1 cellular context compared by ENCODE assay signal in the genomic region with DNA sequence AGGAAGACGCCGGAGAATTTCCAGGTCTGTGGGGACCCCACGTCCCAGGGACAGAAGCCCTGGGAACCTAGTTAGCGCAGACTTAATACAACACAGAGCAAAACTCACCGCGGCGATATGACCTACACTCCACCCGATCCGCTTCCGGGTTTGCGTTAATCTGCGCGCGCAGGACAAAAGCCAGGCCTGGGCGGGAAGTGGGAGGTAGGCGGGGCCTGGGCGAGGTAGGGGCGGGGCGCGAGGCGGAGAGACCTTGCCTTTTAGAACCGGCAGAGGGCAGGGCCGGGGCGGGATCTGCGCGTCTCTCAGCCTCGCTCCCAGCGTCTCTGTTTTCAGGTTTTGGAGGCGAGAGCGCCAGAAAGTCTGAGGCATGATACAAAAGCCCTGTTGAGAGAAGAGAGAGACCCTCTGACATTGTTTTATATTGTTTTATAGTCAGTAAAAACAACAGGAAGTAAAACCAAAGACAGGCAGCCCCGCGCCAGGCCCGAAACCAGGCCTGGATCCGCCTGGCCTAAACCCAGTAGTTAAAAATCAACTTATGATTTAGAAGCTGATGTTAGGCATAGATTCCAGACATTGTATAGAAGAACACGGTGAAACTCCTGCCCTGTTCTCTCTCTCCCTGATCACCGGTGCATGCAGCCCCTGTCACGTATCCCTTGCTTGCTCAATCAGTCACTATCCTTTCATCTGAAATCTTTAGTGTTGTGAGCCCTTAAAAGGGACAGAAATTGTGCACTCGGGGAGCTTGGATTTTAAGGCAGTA.
A peak's percentile ranks its signal among the peaks of the same experiment; 100 is the strongest.
TF ChIP-seq lines count a peak whose summit lies in the region.

A gene (minus strand): TSS at position 152 of the 769 bp plus-strand sequence. CDS start 19,150 bp downstream, outside the sequence.

TF ChIP-seq in H1, 55 proteins besides CTCF, POLR2A, EP300 and RAD21:
- TF ChIP-seq SP1 (IDR thresholded peaks at IDR 0.05; ENCODE audit: low read depth, low read length), result peak; percentile 30; the same call in 1 of the 2 replicates
- peak; percentile 52; the same call in 1 of the 2 replicates for TF ChIP-seq RBBP5 (IDR thresholded peaks at IDR 0.05; ENCODE audit: borderline replicate concordance, low read depth, low read length)
- no peak for TF ChIP-seq TAF7 (optimal IDR thresholded peaks at IDR 0.05; ENCODE audit: borderline replicate concordance, low read depth, low read length)
- no peak for TF ChIP-seq EGR1 (IDR thresholded peaks at IDR 0.05; ENCODE audit: borderline replicate concordance, low read depth, low read length)
- TF ChIP-seq CHD1 (IDR thresholded peaks at IDR 0.05; ENCODE audit: low read depth, low read length), result no peak
- TF ChIP-seq MAFK (IDR thresholded peaks at IDR 0.05; ENCODE audit: low read depth, low read length), result no peak
- TF ChIP-seq CREB1 (IDR thresholded peaks at IDR 0.05), result no peak; the same call in 1 of the 2 replicates
- TF ChIP-seq TCF12 (IDR thresholded peaks at IDR 0.05; ENCODE audit: low read depth, low read length), result no peak
- no peak for TF ChIP-seq TEAD4 (IDR thresholded peaks at IDR 0.05; ENCODE audit: low read depth, low read length)
- no peak for TF ChIP-seq SUZ12 (IDR thresholded peaks at IDR 0.05; ENCODE audit: low read length)
- no peak for TF ChIP-seq CEBPB (IDR thresholded peaks at IDR 0.05; ENCODE audit: low read depth, low read length)
- TF ChIP-seq, protein P1, sequence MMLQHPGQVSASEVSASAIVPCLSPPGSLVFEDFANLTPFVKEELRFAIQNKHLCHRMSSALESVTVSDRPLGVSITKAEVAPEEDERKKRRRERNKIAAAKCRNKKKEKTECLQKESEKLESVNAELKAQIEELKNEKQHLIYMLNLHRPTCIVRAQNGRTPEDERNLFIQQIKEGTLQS (IDR thresholded peaks at IDR 0.05; ENCODE audit: insufficient read depth, low read depth, low read length), result no peak
- TF ChIP-seq CBX8 (IDR thresholded peaks at IDR 0.05; ENCODE audit: borderline replicate concordance, low read depth, low read length), result no peak
- TF ChIP-seq SAP30 (IDR thresholded peaks at IDR 0.05; ENCODE audit: insufficient read depth, insufficient replicate concordance, low read length), result peak; percentile 40
- no peak for TF ChIP-seq CHD2 (IDR thresholded peaks at IDR 0.05; ENCODE audit: low read length)
- TF ChIP-seq, protein P2, sequence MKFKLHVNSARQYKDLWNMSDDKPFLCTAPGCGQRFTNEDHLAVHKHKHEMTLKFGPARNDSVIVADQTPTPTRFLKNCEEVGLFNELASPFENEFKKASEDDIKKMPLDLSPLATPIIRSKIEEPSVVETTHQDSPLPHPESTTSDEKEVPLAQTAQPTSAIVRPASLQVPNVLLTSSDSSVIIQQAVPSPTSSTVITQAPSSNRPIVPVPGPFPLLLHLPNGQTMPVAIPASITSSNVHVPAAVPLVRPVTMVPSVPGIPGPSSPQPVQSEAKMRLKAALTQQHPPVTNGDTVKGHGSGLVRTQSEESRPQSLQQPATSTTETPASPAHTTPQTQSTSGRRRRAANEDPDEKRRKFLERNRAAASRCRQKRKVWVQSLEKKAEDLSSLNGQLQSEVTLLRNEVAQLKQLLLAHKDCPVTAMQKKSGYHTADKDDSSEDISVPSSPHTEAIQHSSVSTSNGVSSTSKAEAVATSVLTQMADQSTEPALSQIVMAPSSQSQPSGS (IDR thresholded peaks at IDR 0.05; ENCODE audit: low read length), result no peak
- no peak for TF ChIP-seq CTBP2 (IDR thresholded peaks at IDR 0.05; ENCODE audit: borderline replicate concordance, insufficient read depth, insufficient read length, low read length)
- TF ChIP-seq SIN3A (conservative IDR thresholded peaks at IDR 0.05 in 1 of 2, IDR thresholded peaks at IDR 0.05 in 1 of 2; ENCODE audit: low read depth in 1 of 2, low read length in 2 of 2), result peak; percentile 31 to 82; a peak in 1 of 4 replicates
- TF ChIP-seq PHF8 (conservative IDR thresholded peaks at IDR 0.05; ENCODE audit: low read depth, low read length), result peak; percentile 77
- TF ChIP-seq KDM1A (IDR thresholded peaks at IDR 0.05; ENCODE audit: borderline replicate concordance, low read length), result no peak
- TF ChIP-seq RNF2 (IDR thresholded peaks at IDR 0.05; ENCODE audit: borderline replicate concordance, low read depth, low read length, missing control alignments, poor library complexity, severe bottlenecking), result no peak
- TF ChIP-seq FOSL1 (IDR thresholded peaks at IDR 0.05; ENCODE audit: insufficient read depth, low read depth, low read length), result no peak
- no peak for TF ChIP-seq ASH2L (IDR thresholded peaks at IDR 0.05; ENCODE audit: low read length)
- no peak for TF ChIP-seq POU5F1 (IDR thresholded peaks at IDR 0.05; ENCODE audit: low read depth, low read length)
- TF ChIP-seq BCL11A (IDR thresholded peaks at IDR 0.05; ENCODE audit: low read depth in 2 of 2, low read length in 2 of 2), result no peak
- TF ChIP-seq RFX5 (IDR thresholded peaks at IDR 0.05; ENCODE audit: borderline replicate concordance, low read depth, low read length), result no peak
- no peak for TF ChIP-seq RXRA (IDR thresholded peaks at IDR 0.05; ENCODE audit: insufficient read depth, low read depth, low read length)
- TF ChIP-seq KDM4A (IDR thresholded peaks at IDR 0.05; ENCODE audit: low read depth, low read length, severe bottlenecking), result no peak
- no peak for TF ChIP-seq GTF2F1 (IDR thresholded peaks at IDR 0.05; ENCODE audit: borderline replicate concordance, low read depth, low read length)
- TF ChIP-seq NRF1 (IDR thresholded peaks at IDR 0.05; ENCODE audit: low read depth, low read length), result peak; percentile 38; the same call in 1 of the 2 replicates
- TF ChIP-seq, protein P3, sequence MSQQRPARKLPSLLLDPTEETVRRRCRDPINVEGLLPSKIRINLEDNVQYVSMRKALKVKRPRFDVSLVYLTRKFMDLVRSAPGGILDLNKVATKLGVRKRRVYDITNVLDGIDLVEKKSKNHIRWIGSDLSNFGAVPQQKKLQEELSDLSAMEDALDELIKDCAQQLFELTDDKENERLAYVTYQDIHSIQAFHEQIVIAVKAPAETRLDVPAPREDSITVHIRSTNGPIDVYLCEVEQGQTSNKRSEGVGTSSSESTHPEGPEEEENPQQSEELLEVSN (IDR thresholded peaks at IDR 0.05), result peak; percentile 57; the same call in 1 of the 2 replicates
- no peak for TF ChIP-seq BRCA1 (IDR thresholded peaks at IDR 0.05; ENCODE audit: low read depth, low read length)
- TF ChIP-seq, protein P4, sequence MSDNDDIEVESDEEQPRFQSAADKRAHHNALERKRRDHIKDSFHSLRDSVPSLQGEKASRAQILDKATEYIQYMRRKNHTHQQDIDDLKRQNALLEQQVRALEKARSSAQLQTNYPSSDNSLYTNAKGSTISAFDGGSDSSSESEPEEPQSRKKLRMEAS (IDR thresholded peaks at IDR 0.05), result peak; percentile 38; the same call in 1 of the 2 replicates
- no peak for TF ChIP-seq CBX5 (IDR thresholded peaks at IDR 0.05; ENCODE audit: low read depth, low read length)
- TF ChIP-seq SIRT6 (IDR thresholded peaks at IDR 0.05; ENCODE audit: low read length), result no peak
- no peak for TF ChIP-seq EZH2 (IDR thresholded peaks at IDR 0.05; ENCODE audit: low read depth, low read length, severe bottlenecking)
- TF ChIP-seq JUND (IDR thresholded peaks at IDR 0.05; ENCODE audit: low read length), result no peak
- TF ChIP-seq, protein P5, sequence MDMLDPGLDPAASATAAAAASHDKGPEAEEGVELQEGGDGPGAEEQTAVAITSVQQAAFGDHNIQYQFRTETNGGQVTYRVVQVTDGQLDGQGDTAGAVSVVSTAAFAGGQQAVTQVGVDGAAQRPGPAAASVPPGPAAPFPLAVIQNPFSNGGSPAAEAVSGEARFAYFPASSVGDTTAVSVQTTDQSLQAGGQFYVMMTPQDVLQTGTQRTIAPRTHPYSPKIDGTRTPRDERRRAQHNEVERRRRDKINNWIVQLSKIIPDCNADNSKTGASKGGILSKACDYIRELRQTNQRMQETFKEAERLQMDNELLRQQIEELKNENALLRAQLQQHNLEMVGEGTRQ (IDR thresholded peaks at IDR 0.05; ENCODE audit: low read length), result no peak
- no peak for TF ChIP-seq SP4 (IDR thresholded peaks at IDR 0.05; ENCODE audit: low read length)
- TF ChIP-seq HDAC6 (IDR thresholded peaks at IDR 0.05; ENCODE audit: low read depth, low read length), result no peak
- TF ChIP-seq SP2 (IDR thresholded peaks at IDR 0.05; ENCODE audit: low read length), result no peak
- no peak for TF ChIP-seq SIX5 (IDR thresholded peaks at IDR 0.05; ENCODE audit: low read depth, low read length)
- TF ChIP-seq BACH1 (IDR thresholded peaks at IDR 0.05; ENCODE audit: low read length), result no peak
- TF ChIP-seq KDM5A (IDR thresholded peaks at IDR 0.05; ENCODE audit: low read length), result no peak
- 0 out of 2 replicates have a peak, but pooled peaks have one; percentile 5 for TF ChIP-seq TBP (IDR thresholded peaks at IDR 0.05; ENCODE audit: low read depth, low read length)
- no peak for TF ChIP-seq SRF (IDR thresholded peaks at IDR 0.05; ENCODE audit: low read depth, low read length)
- peak; percentile 74 for TF ChIP-seq TAF1 (IDR thresholded peaks at IDR 0.05; ENCODE audit: low read depth, low read length)
- TF ChIP-seq, protein P6, sequence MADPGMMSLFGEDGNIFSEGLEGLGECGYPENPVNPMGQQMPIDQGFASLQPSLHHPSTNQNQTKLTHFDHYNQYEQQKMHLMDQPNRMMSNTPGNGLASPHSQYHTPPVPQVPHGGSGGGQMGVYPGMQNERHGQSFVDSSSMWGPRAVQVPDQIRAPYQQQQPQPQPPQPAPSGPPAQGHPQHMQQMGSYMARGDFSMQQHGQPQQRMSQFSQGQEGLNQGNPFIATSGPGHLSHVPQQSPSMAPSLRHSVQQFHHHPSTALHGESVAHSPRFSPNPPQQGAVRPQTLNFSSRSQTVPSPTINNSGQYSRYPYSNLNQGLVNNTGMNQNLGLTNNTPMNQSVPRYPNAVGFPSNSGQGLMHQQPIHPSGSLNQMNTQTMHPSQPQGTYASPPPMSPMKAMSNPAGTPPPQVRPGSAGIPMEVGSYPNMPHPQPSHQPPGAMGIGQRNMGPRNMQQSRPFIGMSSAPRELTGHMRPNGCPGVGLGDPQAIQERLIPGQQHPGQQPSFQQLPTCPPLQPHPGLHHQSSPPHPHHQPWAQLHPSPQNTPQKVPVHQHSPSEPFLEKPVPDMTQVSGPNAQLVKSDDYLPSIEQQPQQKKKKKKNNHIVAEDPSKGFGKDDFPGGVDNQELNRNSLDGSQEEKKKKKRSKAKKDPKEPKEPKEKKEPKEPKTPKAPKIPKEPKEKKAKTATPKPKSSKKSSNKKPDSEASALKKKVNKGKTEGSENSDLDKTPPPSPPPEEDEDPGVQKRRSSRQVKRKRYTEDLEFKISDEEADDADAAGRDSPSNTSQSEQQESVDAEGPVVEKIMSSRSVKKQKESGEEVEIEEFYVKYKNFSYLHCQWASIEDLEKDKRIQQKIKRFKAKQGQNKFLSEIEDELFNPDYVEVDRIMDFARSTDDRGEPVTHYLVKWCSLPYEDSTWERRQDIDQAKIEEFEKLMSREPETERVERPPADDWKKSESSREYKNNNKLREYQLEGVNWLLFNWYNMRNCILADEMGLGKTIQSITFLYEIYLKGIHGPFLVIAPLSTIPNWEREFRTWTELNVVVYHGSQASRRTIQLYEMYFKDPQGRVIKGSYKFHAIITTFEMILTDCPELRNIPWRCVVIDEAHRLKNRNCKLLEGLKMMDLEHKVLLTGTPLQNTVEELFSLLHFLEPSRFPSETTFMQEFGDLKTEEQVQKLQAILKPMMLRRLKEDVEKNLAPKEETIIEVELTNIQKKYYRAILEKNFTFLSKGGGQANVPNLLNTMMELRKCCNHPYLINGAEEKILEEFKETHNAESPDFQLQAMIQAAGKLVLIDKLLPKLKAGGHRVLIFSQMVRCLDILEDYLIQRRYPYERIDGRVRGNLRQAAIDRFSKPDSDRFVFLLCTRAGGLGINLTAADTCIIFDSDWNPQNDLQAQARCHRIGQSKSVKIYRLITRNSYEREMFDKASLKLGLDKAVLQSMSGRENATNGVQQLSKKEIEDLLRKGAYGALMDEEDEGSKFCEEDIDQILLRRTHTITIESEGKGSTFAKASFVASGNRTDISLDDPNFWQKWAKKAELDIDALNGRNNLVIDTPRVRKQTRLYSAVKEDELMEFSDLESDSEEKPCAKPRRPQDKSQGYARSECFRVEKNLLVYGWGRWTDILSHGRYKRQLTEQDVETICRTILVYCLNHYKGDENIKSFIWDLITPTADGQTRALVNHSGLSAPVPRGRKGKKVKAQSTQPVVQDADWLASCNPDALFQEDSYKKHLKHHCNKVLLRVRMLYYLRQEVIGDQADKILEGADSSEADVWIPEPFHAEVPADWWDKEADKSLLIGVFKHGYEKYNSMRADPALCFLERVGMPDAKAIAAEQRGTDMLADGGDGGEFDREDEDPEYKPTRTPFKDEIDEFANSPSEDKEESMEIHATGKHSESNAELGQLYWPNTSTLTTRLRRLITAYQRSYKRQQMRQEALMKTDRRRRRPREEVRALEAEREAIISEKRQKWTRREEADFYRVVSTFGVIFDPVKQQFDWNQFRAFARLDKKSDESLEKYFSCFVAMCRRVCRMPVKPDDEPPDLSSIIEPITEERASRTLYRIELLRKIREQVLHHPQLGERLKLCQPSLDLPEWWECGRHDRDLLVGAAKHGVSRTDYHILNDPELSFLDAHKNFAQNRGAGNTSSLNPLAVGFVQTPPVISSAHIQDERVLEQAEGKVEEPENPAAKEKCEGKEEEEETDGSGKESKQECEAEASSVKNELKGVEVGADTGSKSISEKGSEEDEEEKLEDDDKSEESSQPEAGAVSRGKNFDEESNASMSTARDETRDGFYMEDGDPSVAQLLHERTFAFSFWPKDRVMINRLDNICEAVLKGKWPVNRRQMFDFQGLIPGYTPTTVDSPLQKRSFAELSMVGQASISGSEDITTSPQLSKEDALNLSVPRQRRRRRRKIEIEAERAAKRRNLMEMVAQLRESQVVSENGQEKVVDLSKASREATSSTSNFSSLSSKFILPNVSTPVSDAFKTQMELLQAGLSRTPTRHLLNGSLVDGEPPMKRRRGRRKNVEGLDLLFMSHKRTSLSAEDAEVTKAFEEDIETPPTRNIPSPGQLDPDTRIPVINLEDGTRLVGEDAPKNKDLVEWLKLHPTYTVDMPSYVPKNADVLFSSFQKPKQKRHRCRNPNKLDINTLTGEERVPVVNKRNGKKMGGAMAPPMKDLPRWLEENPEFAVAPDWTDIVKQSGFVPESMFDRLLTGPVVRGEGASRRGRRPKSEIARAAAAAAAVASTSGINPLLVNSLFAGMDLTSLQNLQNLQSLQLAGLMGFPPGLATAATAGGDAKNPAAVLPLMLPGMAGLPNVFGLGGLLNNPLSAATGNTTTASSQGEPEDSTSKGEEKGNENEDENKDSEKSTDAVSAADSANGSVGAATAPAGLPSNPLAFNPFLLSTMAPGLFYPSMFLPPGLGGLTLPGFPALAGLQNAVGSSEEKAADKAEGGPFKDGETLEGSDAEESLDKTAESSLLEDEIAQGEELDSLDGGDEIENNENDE (IDR thresholded peaks at IDR 0.05; ENCODE audit: insufficient replicate concordance, low read length), result no peak
- TF ChIP-seq POLR2AphosphoS5 (IDR thresholded peaks at IDR 0.05; ENCODE audit: low read depth, low read length), result peak; percentile 66; the same call in 1 of the 2 replicates
- TF ChIP-seq JUN (IDR thresholded peaks at IDR 0.05; ENCODE audit: low read depth, low read length), result no peak
- TF ChIP-seq NANOG (IDR thresholded peaks at IDR 0.05; ENCODE audit: insufficient read depth, low read depth, low read length, poor library complexity, severe bottlenecking), result no peak
- TF ChIP-seq GABPA (IDR thresholded peaks at IDR 0.05; ENCODE audit: borderline replicate concordance, insufficient read depth, low read length), result no peak
- TF ChIP-seq ZNF274 (IDR thresholded peaks at IDR 0.05; ENCODE audit: borderline replicate concordance, extremely low read depth, low read length), result no peak
- no peak for TF ChIP-seq YY1 (IDR thresholded peaks at IDR 0.05; ENCODE audit: low read depth, low read length)
- TF ChIP-seq HDAC2 (IDR thresholded peaks at IDR 0.05; ENCODE audit: borderline replicate concordance in 1 of 2, low read depth in 2 of 2, low read length in 2 of 2), result no peak
TF ChIP-seq in H1: peak in this region for 11.
